Comparison of ENCODE assay signal across 11 cellular contexts in genomic region chr11:12187399-12187798, GRCh38.
DNase-seq lines count a peak whose midpoint lies in the region; ATAC-seq, FAIRE-seq and TF ChIP-seq lines count a peak whose summit lies in the region.
"Had no signal": no experiment of that assay in that cellular context is flagged by ENCODE, and none has a peak within 500 bp of the region (broad histone marks: within the 10 kb centered on the region; RNA-seq: fewer than 3 reads in every experiment).

No MANE protein-coding gene starts in this region.

- CTCF ChIA-PET in Caco-2 (lab: Charles Lee): no interaction called here

- H3K4me3 ChIP-seq in Caco-2 (ENCODE audit: low read depth, low read length) (no peak overlapping the region), muscle layer of colon (ENCODE audit: low read depth in 1 of 2, low read length in 2 of 2) (no peak overlapping the region), psoas muscle (no peak overlapping the region)
- H3K4me3 ChIP-seq: esophagus squamous epithelium, spleen had no signal

- H3K27ac ChIP-seq in muscle layer of colon (ENCODE audit: low read depth, low read length) (peak overlapping the region; percentile 76), psoas muscle (no peak overlapping the region)

- no peaks in the 10 kb centered on the region for H3K27me3 Mint-ChIP-seq in Caco-2 (ENCODE audit: insufficient read depth, unreplicated experiment)
- no peaks in the 10 kb centered on the region for H3K27me3 Mint-ChIP-seq in activated T-helper 1 cell treated with anti-CD3 and anti-CD28 coated beads, Interleukin-12 subunit alpha, Interleukin-12 subunit beta, Interleukin-2, Interleukin-4 antibody, amounts not matched to agents 30 ng/mL and 10 ng/mL and 1 ng/mL, durations not matched to agents 14 hours and 24 hours and 36 hours (ENCODE audit: insufficient read depth)

- DNase-seq in Caco-2 (no peak), psoas muscle (no peak), urothelium cell line (ENCODE audit: low spot score) (no peak), NCI-H510A (lab: John Stamatoyannopoulos, UW) (no peak)
- DNase-seq in activated T-helper 1 cell treated with anti-CD3 and anti-CD28 coated beads, Interleukin-12 subunit alpha, Interleukin-12 subunit beta, Interleukin-2, Interleukin-4 antibody, amounts not matched to agents 30 ng/mL and 10 ng/mL and 1 ng/mL, durations not matched to agents 14 hours and 24 hours and 36 hours (ENCODE audit: low spot score): no peak
- DNase-seq: activated naive CD4-positive, alpha-beta T cell treated with anti-CD3 and anti-CD28 coated beads for 36 hours; esophagus squamous epithelium; spleen had no signal

- FAIRE-seq in urothelium cell line (lab: Jason Lieb, UNC): no peak

- no peak for TF ChIP-seq CTCF in Caco-2 (IDR thresholded peaks at IDR 0.05; ENCODE audit: insufficient read depth in 1 of 2, low read depth in 1 of 2, low read length in 1 of 2, severe bottlenecking in 1 of 2, unreplicated experiment in 1 of 2)
- no peak for TF ChIP-seq CTCF in psoas muscle (IDR thresholded peaks at IDR 0.05)

- no peaks in the 10 kb centered on the region for H3K27me3 ChIP-seq in Caco-2 (replicated peaks; ENCODE audit: control insufficient read depth, insufficient read depth, low read length)
- H3K27me3 ChIP-seq in muscle layer of colon (ENCODE audit: control insufficient read depth in 1 of 2, insufficient read depth in 2 of 2, low read length in 2 of 2): no peaks in the 10 kb centered on the region
- H3K27me3 ChIP-seq in psoas muscle (ENCODE audit: insufficient read depth in 3 of 3, low read length in 2 of 3): no peaks in the 10 kb centered on the region
- H3K27me3 ChIP-seq: esophagus squamous epithelium, spleen had no signal

- H3K4me3 Mint-ChIP-seq in Caco-2 (ENCODE audit: unreplicated experiment): no peak overlapping the region
- H3K4me3 Mint-ChIP-seq in activated T-helper 1 cell treated with anti-CD3 and anti-CD28 coated beads, Interleukin-12 subunit alpha, Interleukin-12 subunit beta, Interleukin-2, Interleukin-4 antibody, amounts not matched to agents 30 ng/mL and 10 ng/mL and 1 ng/mL, durations not matched to agents 14 hours and 24 hours and 36 hours: peak overlapping the region; percentile 35
- H3K4me3 Mint-ChIP-seq: activated naive CD4-positive, alpha-beta T cell treated with anti-CD3 and anti-CD28 coated beads for 36 hours had no signal

- WGBS in psoas muscle, 3 donors: 87 to 93% (median 88%) methylated on average over 8 of the region's 8 CpGs

- no peak overlapping the region for H3K9ac ChIP-seq in muscle layer of colon (ENCODE audit: low read length)

- peaks cover 36% of the 10 kb centered on the region for H3K4me1 Mint-ChIP-seq in Caco-2 (ENCODE audit: low read depth, unreplicated experiment)
- H3K4me1 Mint-ChIP-seq in activated T-helper 1 cell treated with anti-CD3 and anti-CD28 coated beads, Interleukin-12 subunit alpha, Interleukin-12 subunit beta, Interleukin-2, Interleukin-4 antibody, amounts not matched to agents 30 ng/mL and 10 ng/mL and 1 ng/mL, durations not matched to agents 14 hours and 24 hours and 36 hours (ENCODE audit: low read depth): peaks cover 81% of the 10 kb centered on the region

- intact Hi-C loops in Caco-2 (cut with micrococcal nuclease; ENCODE audit: unreplicated experiment): no loop called here
- intact Hi-C loops in activated T-helper 1 cell treated with anti-CD3 and anti-CD28 coated beads, Interleukin-12 subunit alpha, Interleukin-12 subunit beta, Interleukin-2, Interleukin-4 antibody, amounts not matched to agents 30 ng/mL and 10 ng/mL and 1 ng/mL, durations not matched to agents 14 hours and 24 hours and 36 hours (cut with micrococcal nuclease): no loop called here
- intact Hi-C loops in psoas muscle (cut with DNase I): no loop called here

- POLR2A ChIA-PET in Caco-2 (lab: Charles Lee): no interaction called here

- H3K9me3 Mint-ChIP-seq in Caco-2 (ENCODE audit: unreplicated experiment): no peaks in the 10 kb centered on the region
- H3K9me3 Mint-ChIP-seq in activated T-helper 1 cell treated with anti-CD3 and anti-CD28 coated beads, Interleukin-12 subunit alpha, Interleukin-12 subunit beta, Interleukin-2, Interleukin-4 antibody, amounts not matched to agents 30 ng/mL and 10 ng/mL and 1 ng/mL, durations not matched to agents 14 hours and 24 hours and 36 hours: no peaks in the 10 kb centered on the region
- H3K9me3 Mint-ChIP-seq: activated naive CD4-positive, alpha-beta T cell treated with anti-CD3 and anti-CD28 coated beads for 36 hours had no signal

- ATAC-seq in HG03066 (IDR thresholded peaks at IDR 0.05; ENCODE audit: low read depth, unreplicated experiment) (peak; percentile 67), psoas muscle (no peak), GM19455 (IDR thresholded peaks at IDR 0.05; ENCODE audit: unreplicated experiment) (no peak)

- H3K9me3 ChIP-seq in Caco-2: no peaks in the 10 kb centered on the region
- H3K9me3 ChIP-seq in muscle layer of colon (ENCODE audit: low read length): no peaks in the 10 kb centered on the region
- H3K9me3 ChIP-seq in psoas muscle: no peaks in the 10 kb centered on the region
- H3K9me3 ChIP-seq: esophagus squamous epithelium, spleen had no signal

- H3K4me1 ChIP-seq in Caco-2 (peaks cover 35% of the 10 kb centered on the region), muscle layer of colon (ENCODE audit: insufficient read depth, low read length) (peaks cover 49% of the 10 kb centered on the region), psoas muscle (peaks cover 9% of the 10 kb centered on the region)

- peak overlapping the region; percentile 7 for H3K27ac Mint-ChIP-seq in Caco-2 (ENCODE audit: unreplicated experiment)
- H3K27ac Mint-ChIP-seq in activated T-helper 1 cell treated with anti-CD3 and anti-CD28 coated beads, Interleukin-12 subunit alpha, Interleukin-12 subunit beta, Interleukin-2, Interleukin-4 antibody, amounts not matched to agents 30 ng/mL and 10 ng/mL and 1 ng/mL, durations not matched to agents 14 hours and 24 hours and 36 hours: peak overlapping the region; percentile 92
- H3K27ac Mint-ChIP-seq: activated naive CD4-positive, alpha-beta T cell treated with anti-CD3 and anti-CD28 coated beads for 36 hours had no signal

- H3K36me3 ChIP-seq in Caco-2 (ENCODE audit: control insufficient read depth, insufficient read depth, low read length): no peaks in the 10 kb centered on the region; the same call in 1 of the 2 replicates
- no peaks in the 10 kb centered on the region for H3K36me3 ChIP-seq in muscle layer of colon (ENCODE audit: insufficient read depth, low read length)
- no peaks in the 10 kb centered on the region for H3K36me3 ChIP-seq in psoas muscle (ENCODE audit: insufficient read depth in 1 of 2, low read depth in 1 of 2)
- H3K36me3 ChIP-seq: esophagus squamous epithelium, spleen had no signal

- BruUV-seq in Caco-2 (replicated peaks; lab: Mats Ljungman, UMichigan): no TSS peak

- H3K36me3 Mint-ChIP-seq in Caco-2 (ENCODE audit: insufficient read depth, unreplicated experiment): peaks cover 71% of the 10 kb centered on the region
- peaks cover 40% of the 10 kb centered on the region for H3K36me3 Mint-ChIP-seq in activated T-helper 1 cell treated with anti-CD3 and anti-CD28 coated beads, Interleukin-12 subunit alpha, Interleukin-12 subunit beta, Interleukin-2, Interleukin-4 antibody, amounts not matched to agents 30 ng/mL and 10 ng/mL and 1 ng/mL, durations not matched to agents 14 hours and 24 hours and 36 hours (ENCODE audit: low read depth)
